In the genomic region with DNA sequence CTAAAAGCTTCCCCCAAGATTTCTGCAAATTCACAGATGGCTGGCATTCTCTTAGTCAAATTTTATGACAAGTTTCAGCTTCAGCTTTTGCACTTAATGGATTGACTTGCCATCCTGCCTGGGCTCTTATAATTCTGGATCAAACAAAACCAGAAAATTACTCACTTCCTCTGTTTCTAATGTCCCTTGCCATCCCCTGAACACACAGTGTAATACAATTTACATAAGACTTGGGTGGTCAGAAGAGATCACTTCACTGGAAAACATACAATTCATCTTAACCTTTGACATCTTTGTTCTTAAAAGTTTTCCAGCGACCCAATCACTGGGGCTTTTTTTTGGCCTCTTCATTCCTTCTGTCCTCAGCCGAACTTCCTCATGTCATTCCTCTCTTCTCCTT, we compare ENCODE assay signal across 25 cellular contexts.
DNase-seq lines count a peak whose midpoint lies in the region; ATAC-seq and TF ChIP-seq lines count a peak whose summit lies in the region.
"Had no signal": no experiment of that assay in that cellular context is flagged by ENCODE, and none has a peak within 500 bp of the region (broad histone marks: within the 10 kb centered on the region; RNA-seq: fewer than 3 reads in every experiment).

No MANE protein-coding gene starts in this region.

- H3K36me3 ChIP-seq in SK-N-SH (replicated peaks in 1 of 2; ENCODE audit: control insufficient read depth in 1 of 2, insufficient read depth in 2 of 2, low read length in 1 of 2) (peaks cover 0 to 58% of the 10 kb centered on the region in 2 experiments), prostate gland (no peaks in the 10 kb centered on the region)
- H3K36me3 ChIP-seq: spleen, thyroid gland had no signal

- H3K9me2 ChIP-seq in SK-N-SH = no peaks in the 10 kb centered on the region

- H3K27me3 ChIP-seq in SK-N-SH (ENCODE audit: insufficient read depth) = no peaks in the 10 kb centered on the region
- H3K27me3 ChIP-seq in prostate gland (replicated peaks; ENCODE audit: insufficient read depth) = no peaks in the 10 kb centered on the region
- H3K27me3 ChIP-seq: heart left ventricle, spleen, thyroid gland had no signal

- 62% methylated on average over 2 of the region's 2 CpGs for WGBS in SK-N-SH (ENCODE audit: low lambda C conversion rate)
- WGBS in prostate gland = 60% methylated on average over 2 of the region's 2 CpGs

- no peak overlapping the region for H3K4me2 ChIP-seq in SK-N-SH

- no peak for TF ChIP-seq POLR2A in prostate gland (IDR thresholded peaks at IDR 0.05)

- H3K4me1 ChIP-seq in SK-N-SH (ENCODE audit: control insufficient read depth in 1 of 2, insufficient read depth in 2 of 2, low read depth in 1 of 2, low read length in 1 of 2) (peaks cover 0 to 14% of the 10 kb centered on the region in 2 experiments; a peak in 2 of 4 replicates), prostate gland (replicated peaks) (no peaks in the 10 kb centered on the region)

- DNase-seq in ELR (ENCODE audit: low read depth) (peak; percentile 54), HT1080 (ENCODE audit: low read depth) (peak; percentile 79), SK-N-SH (no peak), fibroblast of gingiva (ENCODE audit: low read depth) (peak; percentile 42), GOT3 (lab: John Stamatoyannopoulos, UW) (no peak), prostate gland (ENCODE audit: low spot score) (no peak)
- no peak for DNase-seq in activated CD8-positive, alpha-beta memory T cell treated with anti-CD3 and anti-CD28 coated beads for 24 hours
- DNase-seq: activated B cell treated with CpG ODN at 0.5 μM for 24 hours; activated CD4-positive, alpha-beta T cell treated with anti-CD3 and anti-CD28 coated beads, Interleukin-2, amount 50 U/mL, for 4 hours; activated effector memory CD4-positive, alpha-beta T cell treated with anti-CD3 and anti-CD28 coated beads, Interleukin-2, amount 50 U/mL, for 16 hours; activated T-cell treated with anti-CD3 and anti-CD28 coated beads for 4 hours; CD8-positive, alpha-beta T cell; cortex of kidney; heart left ventricle; left colon; natural killer cell; NCI-H1694 treated with DMSO at 0.1 percent for 48 hours; NCI-H748 treated with DMSO at 0.1 percent for 48 hours; spleen; stimulated activated CD4-positive, alpha-beta T cell treated with anti-CD3 and anti-CD28 coated beads, Interleukin-4, amount 100 ng/mL, for 24 hours; stimulated activated naive CD8-positive, alpha-beta T cell treated with anti-CD3 and anti-CD28 coated beads, Interleukin-15, Interleukin-2, amounts not matched to agents 100 U/mL and 50 U/mL, for 24 hours; thyroid gland had no signal

- CTCF ChIA-PET in SK-N-SH (lab: Yijun Ruan, JAX) = interaction anchor here (1.0 to 1.9 kb wide), 3 partner anchors 9 to 13 kb away, joined by 3 to 5 read pairs (median 3); no protein-coding TSS in a partner anchor

- POLR2A ChIA-PET in SK-N-SH (lab: Yijun Ruan, JAX) = no interaction called here

- no peaks in the 10 kb centered on the region for H4K20me1 ChIP-seq in SK-N-SH (ENCODE audit: insufficient read depth)

- H3K9ac ChIP-seq in SK-N-SH = no peak overlapping the region

- H3K4me3 ChIP-seq in SK-N-SH (ENCODE audit: low read depth in 2 of 2, low read length in 1 of 2) (no peak overlapping the region), prostate gland (no peak overlapping the region)
- H3K4me3 ChIP-seq: heart left ventricle, spleen, thyroid gland had no signal

- peak overlapping the region in 1 of 2 experiments; percentile 37; a peak in 1 of 4 replicates for H3K27ac ChIP-seq in SK-N-SH (ENCODE audit: low read depth in 2 of 2, low read length in 1 of 2)
- no peak overlapping the region for H3K27ac ChIP-seq in prostate gland
- H3K27ac ChIP-seq: HL-60, spleen, thyroid gland had no signal

- no peak; a peak in 1 of 4 replicates for TF ChIP-seq EP300 in SK-N-SH (IDR thresholded peaks at IDR 0.05; ENCODE audit: borderline replicate concordance in 1 of 2, low read depth in 1 of 2, low read length in 1 of 2)

- intact Hi-C loops in prostate gland (cut with DNase I) = no loop called here

- no peak for TF ChIP-seq RAD21 in SK-N-SH (IDR thresholded peaks at IDR 0.05; ENCODE audit: low read length)

- no peak for TF ChIP-seq CTCF in SK-N-SH (IDR thresholded peaks at IDR 0.05)
- TF ChIP-seq CTCF in prostate gland (IDR thresholded peaks at IDR 0.05) = no peak

- ATAC-seq in HG02938 (IDR thresholded peaks at IDR 0.05; ENCODE audit: unreplicated experiment) = no peak
- ATAC-seq: CD8-positive, alpha-beta T cell; heart left ventricle; left colon; natural killer cell; Panc1; stimulated activated naive CD8-positive, alpha-beta T cell treated with anti-CD3 and anti-CD28 coated beads, Interleukin-15, Interleukin-2, amounts not matched to agents 100 U/mL and 50 U/mL, for 24 hours had no signal

- H3F3A ChIP-seq in SK-N-SH (replicated peaks; ENCODE audit: insufficient read depth) = no peaks in the 10 kb centered on the region

- H3K79me2 ChIP-seq in SK-N-SH (ENCODE audit: insufficient read depth) = no peaks in the 10 kb centered on the region; the same call in 1 of the 2 replicates

- H2AFZ ChIP-seq in SK-N-SH (ENCODE audit: low read depth) = no peak overlapping the region

- H3K9me3 ChIP-seq in SK-N-SH (no peaks in the 10 kb centered on the region), prostate gland (no peaks in the 10 kb centered on the region)
- H3K9me3 ChIP-seq: heart left ventricle, spleen, thyroid gland had no signal

TF ChIP-seq in SK-N-SH, 30 proteins besides CTCF, POLR2A, EP300 and RAD21:
- TF ChIP-seq TCF12 (IDR thresholded peaks at IDR 0.05) = 0 out of 2 replicates have a peak, but pooled peaks have one; percentile 4
- TF ChIP-seq SIN3A (IDR thresholded peaks at IDR 0.05; ENCODE audit: borderline replicate concordance, low read depth, low read length) = no peak
- no peak for TF ChIP-seq RFX5 (IDR thresholded peaks at IDR 0.05; ENCODE audit: low read length)
- no peak for TF ChIP-seq NRF1 (IDR thresholded peaks at IDR 0.05; ENCODE audit: low read depth, low read length)
- TF ChIP-seq PBX3 (IDR thresholded peaks at IDR 0.05) = peak; percentile 53; the same call in 1 of the 2 replicates
- no peak for TF ChIP-seq USF1 (IDR thresholded peaks at IDR 0.05; ENCODE audit: borderline replicate concordance, low read depth)
- TF ChIP-seq MXI1 (IDR thresholded peaks at IDR 0.05; ENCODE audit: low read depth, low read length) = no peak
- peak; percentile 8; the same call in 1 of the 2 replicates for TF ChIP-seq JUND (IDR thresholded peaks at IDR 0.05)
- TF ChIP-seq POLR2AphosphoS5 (IDR thresholded peaks at IDR 0.05; ENCODE audit: low read depth, low read length) = 0 out of 2 replicates have a peak, but pooled peaks have one; percentile 12
- no peak for TF ChIP-seq NFIC (IDR thresholded peaks at IDR 0.05; ENCODE audit: borderline replicate concordance)
- no peak for TF ChIP-seq CHD2 (IDR thresholded peaks at IDR 0.05; ENCODE audit: low read length, partially characterized antibody)

Comparison
In these comparisons a context has a peak if more than half of its experiments do, and no peak if none do; other contexts are left out.
1. DNase-seq: peak in ELR (single experiment), HT1080 (single experiment) and fibroblast of gingiva (single experiment); none in SK-N-SH (single experiment), GOT3 (single experiment), activated CD8-positive, alpha-beta memory T cell treated with anti-CD3 and anti-CD28 coated beads for 24 hours (single experiment) and prostate gland (single experiment).